In the genomic region with DNA sequence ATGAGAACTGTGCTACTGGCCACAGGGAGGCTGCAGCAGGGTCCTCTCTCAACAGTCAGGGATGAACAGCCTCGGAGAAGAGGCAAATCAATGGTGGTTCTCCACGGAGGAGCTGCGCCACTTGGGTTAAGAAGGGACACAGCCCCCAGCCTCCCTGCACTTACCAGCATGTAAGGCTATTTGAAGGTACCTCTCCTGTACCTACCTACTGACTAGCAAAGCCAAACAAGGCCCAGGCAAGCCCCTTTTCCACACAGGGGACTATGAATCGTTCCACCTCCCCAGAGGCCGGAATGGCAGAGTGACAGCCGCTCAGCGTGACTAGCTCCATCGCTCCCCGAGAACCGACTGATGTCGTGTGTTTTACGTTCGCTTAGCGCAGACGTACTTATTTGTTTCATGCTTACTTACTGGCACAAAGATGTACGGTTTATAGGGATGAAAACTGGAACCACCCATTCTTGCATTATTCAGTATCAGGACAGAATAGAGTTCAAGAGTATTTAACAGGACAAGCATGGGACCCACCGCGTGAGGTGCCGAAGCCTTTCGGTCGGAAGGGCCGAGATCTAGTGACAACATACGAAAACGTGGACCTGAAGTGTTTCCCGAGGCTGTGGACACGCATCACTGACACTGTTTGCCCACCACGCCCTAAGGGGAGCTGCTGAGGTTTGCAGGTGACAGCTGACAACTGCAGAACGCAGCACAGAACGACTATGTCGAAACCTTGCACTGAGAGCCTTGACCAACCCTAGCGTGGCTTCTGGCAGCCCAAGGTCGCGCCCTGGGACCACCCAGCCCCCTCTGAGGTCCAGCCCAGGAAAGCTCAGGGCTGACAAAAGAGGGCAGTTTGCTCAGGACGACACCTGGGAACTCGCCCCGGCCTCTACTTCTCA, we compare ENCODE assay signal across 8 cellular contexts. TPM values are rescaled to one million over a fixed set of nuclear protein-coding genes. Genes with fewer than 3 reads are reported as not detected.
A peak's percentile ranks its signal among the peaks of the same experiment; 100 is the strongest.
DNase-seq lines count a peak whose midpoint lies in the region; ATAC-seq and TF ChIP-seq lines count a peak whose summit lies in the region.

No MANE protein-coding gene starts in this region.

- H3K27me3 ChIP-seq in cardiac muscle cell (no peaks in the 10 kb centered on the region), body of pancreas (no peaks in the 10 kb centered on the region), mesendoderm (ENCODE audit: insufficient read depth, low read length, poor library complexity) (no peaks in the 10 kb centered on the region)

- H3K27ac ChIP-seq in cardiac muscle cell (no peak overlapping the region), body of pancreas (no peak overlapping the region), mesendoderm (ENCODE audit: low read depth, low read length) (no peak overlapping the region)

- H2BK120ac ChIP-seq in mesendoderm (ENCODE audit: low read depth, low read length): no peak overlapping the region

- peak overlapping the region; percentile 85 for H3K4me3 ChIP-seq in cardiac muscle cell
- peak overlapping the region; percentile 39 to 87 for H3K4me3 ChIP-seq in body of pancreas
- H3K4me3 ChIP-seq in mesendoderm (ENCODE audit: low read length): peak overlapping the region; percentile 84

- intact Hi-C loops in cardiac septum (cut with DNase I) (loop anchor here (2.0 kb wide), 1 partner anchor 95 kb away; no protein-coding TSS in a partner anchor), body of pancreas (cut with DNase I) (loop anchor here (10.0 kb wide), 1 partner anchor 93 kb away; no protein-coding TSS in a partner anchor)

- no peak for TF ChIP-seq POLR2A in body of pancreas (IDR thresholded peaks at IDR 0.05)

- H2BK5ac ChIP-seq in mesendoderm (ENCODE audit: low read length): no peak overlapping the region

- DNase-seq in cardiac muscle cell (ENCODE audit: low read depth in 1 of 2, low spot score in 1 of 2) (no peak), cardiac septum (ENCODE audit: low spot score) (no peak), body of pancreas (no peak), mesendoderm (no peak), NK-92 (lab: John Stamatoyannopoulos, UW; ENCODE audit: unreplicated experiment) (no peak), NCI-H1436 (lab: John Stamatoyannopoulos, UW) (no peak)

- H3K36me3 ChIP-seq in cardiac muscle cell (no peaks in the 10 kb centered on the region), body of pancreas (replicated peaks in 1 of 2; ENCODE audit: insufficient read depth in 1 of 2, low read depth in 2 of 2) (peaks cover 0 to 2% of the 10 kb centered on the region in 2 donors), mesendoderm (ENCODE audit: control insufficient read depth, insufficient read depth, low read length) (no peaks in the 10 kb centered on the region)

- no peak overlapping the region for H3K18ac ChIP-seq in mesendoderm (ENCODE audit: low read length)

- WGBS in body of pancreas, 2 donors: 44 to 60% methylated on average over 26 to 36 of the region's 36 CpGs
- WGBS in mesendoderm (ENCODE audit: extremely low coverage, insufficient coverage, low lambda C conversion rate): no CpG with 5 or more reads among the region's 36 CpGs

- H3K4ac ChIP-seq in mesendoderm (ENCODE audit: low read depth, low read length): no peak overlapping the region

- peaks cover 22% of the 10 kb centered on the region for H3K4me1 ChIP-seq in cardiac muscle cell (ENCODE audit: low read depth)
- peaks cover 32% of the 10 kb centered on the region for H3K4me1 ChIP-seq in body of pancreas
- H3K4me1 ChIP-seq in mesendoderm (ENCODE audit: control insufficient read depth, low read depth, low read length): peaks cover 4% of the 10 kb centered on the region

- no peak overlapping the region for H2AK5ac ChIP-seq in mesendoderm (ENCODE audit: low read length)

- no peak overlapping the region for H2BK15ac ChIP-seq in mesendoderm (replicated peaks; ENCODE audit: low read depth)

- peak overlapping the region; percentile 23 for H3K4me2 ChIP-seq in mesendoderm (ENCODE audit: low read length)

- peak overlapping the region; percentile 91 for H3K56ac ChIP-seq in mesendoderm (ENCODE audit: low read length)

- H3K79me1 ChIP-seq in mesendoderm (ENCODE audit: low read length): peaks cover 8% of the 10 kb centered on the region

- no peak overlapping the region for H3K23ac ChIP-seq in mesendoderm (ENCODE audit: low read length)

- peaks cover 10% of the 10 kb centered on the region for H3K79me2 ChIP-seq in mesendoderm (ENCODE audit: control insufficient read depth, insufficient read depth, low read length)

- TF ChIP-seq CTCF in cardiac muscle cell (IDR thresholded peaks at IDR 0.05; ENCODE audit: low read depth, low read length) (no peak), body of pancreas (IDR thresholded peaks at IDR 0.05) (no peak)

- H4K5ac ChIP-seq in mesendoderm (ENCODE audit: low read length): no peak overlapping the region

- ATAC-seq in body of pancreas (no peak), HG03196 (IDR thresholded peaks at IDR 0.05; ENCODE audit: unreplicated experiment) (no peak), HG02970 (IDR thresholded peaks at IDR 0.05; ENCODE audit: low FRiP score, unreplicated experiment) (no peak)

- no peak overlapping the region for H4K8ac ChIP-seq in mesendoderm (ENCODE audit: low read depth, low read length)

- no peaks in the 10 kb centered on the region for H3K9me3 ChIP-seq in cardiac muscle cell (ENCODE audit: low read depth)
- no peaks in the 10 kb centered on the region for H3K9me3 ChIP-seq in body of pancreas

- H3K9ac ChIP-seq in mesendoderm (ENCODE audit: low read length): peak overlapping the region; percentile 92

RNA-seq across cellular contexts. Expression of gene TEPSIN, which starts 1.0 kb away (rescaled TPM):
- total RNA-seq in cardiac muscle cell: 42.4 and 52.5 TPM in 2 replicates
- 19.7 and 34.8 TPM in 2 replicates for polyA plus RNA-seq in cardiac muscle cell
- total RNA-seq in cardiac septum: 12.6 TPM
- total RNA-seq in body of pancreas: 100 to 1,000 TPM in 1 of 2 donors, 10 to 100 TPM in 1; 31.9 to 102 TPM
- polyA plus RNA-seq in mesendoderm (2013, experiment 1 of 2): 13.5 TPM
- 13.2 TPM for polyA plus RNA-seq in mesendoderm (2013, experiment 2 of 2)

RNA-seq across cellular contexts. Expression of gene NDUFAF8, which starts 1.3 kb away (rescaled TPM):
- total RNA-seq in cardiac muscle cell: 52.3 and 67.4 TPM in 2 replicates
- polyA plus RNA-seq in cardiac muscle cell: 112 and 142 TPM in 2 replicates
- total RNA-seq in cardiac septum: 61.0 TPM
- 10 to 100 TPM; 20.8 to 26.5 TPM for total RNA-seq in body of pancreas
- 229 TPM for polyA plus RNA-seq in mesendoderm (2013, experiment 1 of 2)
- 218 TPM for polyA plus RNA-seq in mesendoderm (2013, experiment 2 of 2)

RNA-seq across cellular contexts. Expression of gene CEP131, which starts 15.1 kb away (rescaled TPM):
- total RNA-seq in cardiac muscle cell: 23.2 and 37.0 TPM in 2 replicates
- polyA plus RNA-seq in cardiac muscle cell: 29.2 and 35.4 TPM in 2 replicates
- total RNA-seq in cardiac septum: 6.8 TPM
- total RNA-seq in body of pancreas: 10 to 100 TPM in 1 of 2 donors, 1 to 10 TPM in 1; 9.9 to 22.7 TPM
- 9.2 TPM for polyA plus RNA-seq in mesendoderm (2013, experiment 1 of 2)
- 9.0 TPM for polyA plus RNA-seq in mesendoderm (2013, experiment 2 of 2)

RNA-seq across cellular contexts. Expression of gene SLC38A10, which starts 57.3 kb away (rescaled TPM):
- total RNA-seq in cardiac muscle cell (104 and 131 TPM in 2 replicates), cardiac septum (36.0 TPM), body of pancreas (100 to 1,000 TPM; 102 to 203 TPM)
- polyA plus RNA-seq in cardiac muscle cell: 68.1 and 94.4 TPM in 2 replicates
- polyA plus RNA-seq in mesendoderm (2013, experiment 1 of 2): 13.2 TPM
- polyA plus RNA-seq in mesendoderm (2013, experiment 2 of 2): 13.7 TPM
